19 cellular contexts compared by ENCODE assay signal in the genomic region with DNA sequence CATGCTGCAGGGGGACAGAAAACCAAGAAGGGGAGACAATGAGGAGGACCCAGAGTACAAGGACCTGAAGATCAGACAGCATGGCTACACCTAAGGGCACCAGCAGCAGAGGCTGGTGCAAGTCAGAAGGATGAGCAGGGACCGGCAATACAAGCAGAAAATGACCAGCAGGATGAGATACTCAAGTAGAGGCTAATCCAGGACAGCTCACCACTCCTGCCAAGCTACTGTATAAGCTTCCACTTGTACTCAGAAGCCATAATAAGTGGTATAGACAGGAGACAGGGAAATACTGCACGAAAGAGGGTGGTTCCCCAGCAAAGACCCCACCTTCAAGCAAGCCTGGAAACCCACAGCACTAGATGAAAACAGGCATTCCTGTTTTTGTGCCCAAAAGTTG.
DNase-seq lines count a peak whose midpoint lies in the region; ATAC-seq, FAIRE-seq and TF ChIP-seq lines count a peak whose summit lies in the region.
"Had no signal": no experiment of that assay in that cellular context is flagged by ENCODE, and none has a peak within 500 bp of the region (broad histone marks: within the 10 kb centered on the region; RNA-seq: fewer than 3 reads in every experiment).

No MANE protein-coding gene starts in this region.

- no peak overlapping the region for H3K23ac ChIP-seq in neuronal stem cell (ENCODE audit: low read depth, low read length, poor library complexity)

- DNase-seq in GM12891 (ENCODE audit: insufficient read length, low spot score) (no peak), OCI-LY7 (ENCODE audit: low spot score) (no peak), neuronal stem cell (ENCODE audit: low spot score) (no peak), tibial artery (no peak), body of pancreas (no peak)
- no peak for DNase-seq in NK-92 treated with Interleukin-12 subunit alpha and Interleukin-12 subunit beta, amount 100 ng/mL, for 24 hours (lab: John Stamatoyannopoulos, UW)
- DNase-seq: BE2C; CD8-positive, alpha-beta T cell; COR-L47; DMS153; DMS79 treated with DMSO at 0.1 percent for 48 hours; EL; GM23248 had no signal

- CTCF ChIA-PET in OCI-LY7 (lab: Charles Lee; ENCODE audit: unreplicated experiment), result no interaction called here

- no peaks in the 10 kb centered on the region for H3K79me2 ChIP-seq in OCI-LY7 (ENCODE audit: insufficient read depth, low read depth, low read length)

- no peak overlapping the region for H3K4ac ChIP-seq in neuronal stem cell (ENCODE audit: low read length)

- no peak overlapping the region for H2BK15ac ChIP-seq in neuronal stem cell (ENCODE audit: low read length)

- H2BK12ac ChIP-seq in neuronal stem cell (ENCODE audit: low read length), result no peak overlapping the region

- no peak overlapping the region for H4K91ac ChIP-seq in neuronal stem cell (ENCODE audit: low read depth, low read length, poor library complexity)

- WGBS in neuronal stem cell (ENCODE audit: extremely low coverage in 2 of 2, insufficient read length in 2 of 2, insufficient replicate concordance in 1 of 2), 2 donors, result no CpG with 5 or more reads among the region's 2 CpGs
- 82 to 83% methylated on average over 2 of the region's 2 CpGs for WGBS in body of pancreas, 2 donors

- TF ChIP-seq CTCF in OCI-LY7 (conservative IDR thresholded peaks at IDR 0.05; ENCODE audit: low read length) (no peak), tibial artery (IDR thresholded peaks at IDR 0.05) (no peak), body of pancreas (IDR thresholded peaks at IDR 0.05) (no peak)

- no peaks in the 10 kb centered on the region for H4K20me1 ChIP-seq in BLaER1
- no peaks in the 10 kb centered on the region for H4K20me1 ChIP-seq in OCI-LY7 (ENCODE audit: insufficient read depth, low read length)

- POLR2A ChIA-PET in OCI-LY7 (lab: Charles Lee), result interaction anchor here (1.3 to 4.7 kb wide), 3 partner anchors 10 to 30 kb away, joined by 5 to 26 read pairs (median 7); no protein-coding TSS in a partner anchor

- H3K9ac ChIP-seq in BLaER1, result no peak overlapping the region
- no peak overlapping the region for H3K9ac ChIP-seq in neuronal stem cell (ENCODE audit: low read depth, low read length, poor library complexity)
- H3K9ac ChIP-seq: GM23248 had no signal

- H2AFZ ChIP-seq in OCI-LY7 (ENCODE audit: low read length) (0 out of 2 replicates have a peak overlapping the region, but pooled peaks have one; percentile 31), neuronal stem cell (ENCODE audit: low read length) (no peak overlapping the region)
- H2AFZ ChIP-seq: GM23248 had no signal

- H3K27me3 ChIP-seq in BLaER1 (no peaks in the 10 kb centered on the region), neuronal stem cell (ENCODE audit: control insufficient read depth in 3 of 3, insufficient read depth in 3 of 3, low read depth in 1 of 3, low read length in 3 of 3) (no peaks in the 10 kb centered on the region), tibial artery (no peaks in the 10 kb centered on the region), body of pancreas (no peaks in the 10 kb centered on the region)
- H3K27me3 ChIP-seq: BE2C had no signal

- peaks cover 4% of the 10 kb centered on the region; the same call in 1 of the 2 replicates for H3K36me3 ChIP-seq in BLaER1
- H3K36me3 ChIP-seq in OCI-LY7 (ENCODE audit: insufficient read depth, low read length), result no peaks in the 10 kb centered on the region
- H3K36me3 ChIP-seq in neuronal stem cell (replicated peaks in 1 of 2; ENCODE audit: control insufficient read depth in 2 of 2, insufficient read depth in 2 of 2, low read length in 2 of 2), result no peaks in the 10 kb centered on the region
- no peaks in the 10 kb centered on the region for H3K36me3 ChIP-seq in tibial artery
- H3K36me3 ChIP-seq in body of pancreas (replicated peaks in 1 of 2; ENCODE audit: insufficient read depth in 1 of 2, low read depth in 2 of 2), result no peaks in the 10 kb centered on the region
- H3K36me3 ChIP-seq: BE2C had no signal

- H3K14ac ChIP-seq in neuronal stem cell (ENCODE audit: low read length), result no peak overlapping the region

- FAIRE-seq in GM12891 (lab: Jason Lieb, UNC), result peak; percentile 71
- FAIRE-seq: A549, D721Med, G401.6, H54 had no signal

- H3K9me3 ChIP-seq in BLaER1 (peaks cover 23% of the 10 kb centered on the region), OCI-LY7 (ENCODE audit: low read length) (no peaks in the 10 kb centered on the region), neuronal stem cell (replicated peaks in 1 of 2; ENCODE audit: control insufficient read depth in 2 of 2, insufficient read depth in 1 of 2, low read depth in 1 of 2, low read length in 2 of 2) (peaks cover 3 to 12% of the 10 kb centered on the region in 2 donors), tibial artery (no peaks in the 10 kb centered on the region), body of pancreas (no peaks in the 10 kb centered on the region)
- H3K9me3 ChIP-seq: A549, BE2C had no signal

- no TSS peak for BruUV-seq in OCI-LY7 (replicated peaks; lab: Mats Ljungman, UMichigan)

- peaks cover 52% of the 10 kb centered on the region for H3K4me1 ChIP-seq in BLaER1
- H3K4me1 ChIP-seq in OCI-LY7 (ENCODE audit: insufficient read depth, low read length, poor library complexity, severe bottlenecking), result peaks cover 35% of the 10 kb centered on the region
- no peaks in the 10 kb centered on the region for H3K4me1 ChIP-seq in neuronal stem cell (ENCODE audit: control insufficient read depth in 2 of 2, insufficient read depth in 1 of 2, low read depth in 1 of 2, low read length in 2 of 2)
- H3K4me1 ChIP-seq in tibial artery, result no peaks in the 10 kb centered on the region
- no peaks in the 10 kb centered on the region for H3K4me1 ChIP-seq in body of pancreas
- H3K4me1 ChIP-seq: BE2C had no signal

- intact Hi-C loops in OCI-LY7 (cut with micrococcal nuclease; ENCODE audit: unreplicated experiment), result no loop called here
- intact Hi-C loops in tibial artery (cut with DNase I; ENCODE audit: low total_unique reads), result no loop called here
- intact Hi-C loops in body of pancreas (cut with DNase I), result no loop called here

- peak overlapping the region; percentile 15 for H3K18ac ChIP-seq in neuronal stem cell (ENCODE audit: low read length)

- no peak for ATAC-seq in body of pancreas
- ATAC-seq: A549; CD8-positive, alpha-beta T cell; HCT116 had no signal

- no peak overlapping the region for H3K4me3 ChIP-seq in BLaER1
- no peak overlapping the region for H3K4me3 ChIP-seq in OCI-LY7 (ENCODE audit: low read depth, low read length, poor library complexity, severe bottlenecking)
- H3K4me3 ChIP-seq in neuronal stem cell (ENCODE audit: low read length in 2 of 2), result no peak overlapping the region
- no peak overlapping the region for H3K4me3 ChIP-seq in tibial artery
- no peak overlapping the region for H3K4me3 ChIP-seq in body of pancreas
- H3K4me3 ChIP-seq: A549, GM23248 had no signal

- no peak overlapping the region for H2BK120ac ChIP-seq in neuronal stem cell (ENCODE audit: low read depth, low read length)

- no peak overlapping the region for H2AK5ac ChIP-seq in neuronal stem cell (ENCODE audit: low read depth, low read length)

- H3K79me1 ChIP-seq in neuronal stem cell (ENCODE audit: low read depth, low read length), result no peaks in the 10 kb centered on the region

- H4K8ac ChIP-seq in neuronal stem cell (ENCODE audit: low read depth, low read length), result no peak overlapping the region

- no peak for TF ChIP-seq POLR2A in GM12891 (IDR thresholded peaks at IDR 0.05; ENCODE audit: low read depth, low read length)
- no peak for TF ChIP-seq POLR2A in body of pancreas (IDR thresholded peaks at IDR 0.05)

- peak overlapping the region; percentile 69 for H3K4me2 ChIP-seq in BLaER1
- no peak overlapping the region for H3K4me2 ChIP-seq in OCI-LY7 (ENCODE audit: low read length)
- no peak overlapping the region for H3K4me2 ChIP-seq in neuronal stem cell (ENCODE audit: insufficient read depth, low read length, poor library complexity, severe bottlenecking)
- H3K4me2 ChIP-seq: A549 had no signal

- H3K27ac ChIP-seq in BLaER1, result peak overlapping the region; percentile 48; the same call in 1 of the 2 replicates
- no peak overlapping the region for H3K27ac ChIP-seq in OCI-LY7 (ENCODE audit: low read depth, low read length, poor library complexity, severe bottlenecking)
- H3K27ac ChIP-seq in neuronal stem cell (replicated peaks; ENCODE audit: low read length), result no peak overlapping the region
- no peak overlapping the region for H3K27ac ChIP-seq in tibial artery
- H3K27ac ChIP-seq in body of pancreas, result no peak overlapping the region
- H3K27ac ChIP-seq: A549, GM23248 had no signal

- H2BK5ac ChIP-seq in neuronal stem cell (ENCODE audit: low read length), result no peak overlapping the region

- H3K9me2 ChIP-seq in OCI-LY7 (ENCODE audit: insufficient read depth, low read length), result no peaks in the 10 kb centered on the region

TF ChIP-seq in GM12891, 5 proteins besides CTCF, POLR2A, EP300 and RAD21:
- no peak for TF ChIP-seq PAX5 (IDR thresholded peaks at IDR 0.05; ENCODE audit: insufficient read depth, low read length, severe bottlenecking)
- no peak for TF ChIP-seq SPI1 (IDR thresholded peaks at IDR 0.05; ENCODE audit: low read depth, low read length)
- no peak for TF ChIP-seq TAF1 (IDR thresholded peaks at IDR 0.05; ENCODE audit: low read depth, low read length)
- TF ChIP-seq POLR2AphosphoS5 (IDR thresholded peaks at IDR 0.05; ENCODE audit: low read depth, low read length), result no peak
- TF ChIP-seq POU2F2 (IDR thresholded peaks at IDR 0.05; ENCODE audit: low read depth, low read length), result no peak
